7 cellular contexts compared by ENCODE assay signal in the genomic region with DNA sequence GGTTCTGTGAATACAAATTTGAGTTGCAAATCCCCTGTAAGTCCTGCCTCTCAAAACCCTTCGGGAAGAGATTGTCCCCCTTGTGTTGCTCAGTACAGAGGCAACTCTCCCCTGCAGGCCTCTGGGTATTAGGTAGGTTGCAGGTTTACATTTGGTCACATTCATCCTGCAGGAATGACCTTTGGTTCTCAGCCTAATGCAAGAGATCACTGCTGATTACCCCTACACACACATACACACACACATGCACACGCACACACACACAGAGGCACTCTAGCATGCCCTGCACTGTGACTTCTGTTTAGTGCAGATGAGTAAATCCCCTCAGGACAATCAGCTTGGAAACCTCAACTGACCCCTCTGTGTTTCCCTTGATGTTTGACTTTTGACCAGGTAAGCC.
"Had no signal": no experiment of that assay in that cellular context is flagged by ENCODE, and none has a peak within 500 bp of the region (broad histone marks: within the 10 kb centered on the region; RNA-seq: fewer than 3 reads in every experiment).

No MANE protein-coding gene starts in this region.

- FAIRE-seq: HTR-8/SVneo, K562 had no signal

- ATAC-seq: K562 had no signal

- H3K27ac ChIP-seq: HL-60, KMS-11 had no signal

- DNase-seq: IMR-90, KBM-7, KG1 had no signal

- H3K4me2 ChIP-seq: KMS-11 had no signal

- H3K4me3 ChIP-seq: K562 had no signal

- H3K9ac ChIP-seq: KMS-11 had no signal
